Comparison of ENCODE assay signal across 18 cellular contexts in genomic region chr10:126564297-126564888, GRCh38.
"Had no signal": no experiment of that assay in that cellular context is flagged by ENCODE, and none has a peak within 500 bp of the region (broad histone marks: within the 10 kb centered on the region; RNA-seq: fewer than 3 reads in every experiment).

No MANE protein-coding gene starts in this region.

- H3K36me3 Mint-ChIP-seq: natural killer cell; stimulated activated memory B cell treated with anti-CD40 and anti-IgM and Interleukin-4, amounts not matched to agents 10 μg/mL and 1 μg/mL and 100 μg/mL, for 72 hours had no signal

- H3K9me3 ChIP-seq: adrenal gland, mucosa of descending colon, upper lobe of left lung had no signal

- H3K9me3 Mint-ChIP-seq: natural killer cell; T-helper 2 cell treated with Interferon-gamma antibody and Interleukin-4, amounts not matched to agents 5 μg/mL and 100 μg/mL, for 36 hours had no signal

- H3K36me3 ChIP-seq: adrenal gland, upper lobe of left lung had no signal

- H3K4me3 ChIP-seq: adrenal gland, mucosa of descending colon, upper lobe of left lung had no signal

- H3K27me3 ChIP-seq: adrenal gland, upper lobe of left lung had no signal

- H3K27ac ChIP-seq: adrenal gland, upper lobe of left lung had no signal

- ATAC-seq: esophagus mucosa; left lobe of liver; mucosa of descending colon; natural killer cell; right cardiac atrium; stimulated activated memory B cell treated with anti-CD40 and anti-IgM and Interleukin-4, amounts not matched to agents 10 μg/mL and 1 μg/mL and 100 μg/mL, for 72 hours had no signal

- H3K4me1 ChIP-seq: adrenal gland, upper lobe of left lung had no signal

- DNase-seq: activated CD4-positive, alpha-beta memory T cell treated with anti-CD3 and anti-CD28 coated beads, Interleukin-2, amount 10 ng/mL, durations not matched to agents 7 days and 5 days; activated CD4-positive, CD25-positive, alpha-beta regulatory T cell treated with anti-CD3 and anti-CD28 coated beads, Interleukin-2, amount 50 U/mL, for 72 hours; activated CD8-positive, alpha-beta memory T cell treated with anti-CD3 and anti-CD28 coated beads, Interleukin-2, amount 50 U/mL, for 48 hours; activated naive CD4-positive, alpha-beta T cell treated with Interleukin-2 at 50 U/mL for 16 hours; dermis blood vessel endothelial cell; foreskin fibroblast; mammary epithelial cell; mucosa of descending colon; natural killer cell; small intestine; SW 1271; upper lobe of left lung had no signal

- H3K27ac Mint-ChIP-seq: activated CD4-positive, alpha-beta memory T cell treated with anti-CD3 and anti-CD28 coated beads, Interleukin-2, amount 10 ng/mL, durations not matched to agents 7 days and 5 days; natural killer cell; stimulated activated memory B cell treated with anti-CD40 and anti-IgM and Interleukin-4, amounts not matched to agents 10 μg/mL and 1 μg/mL and 100 μg/mL, for 72 hours; T-helper 2 cell treated with Interferon-gamma antibody and Interleukin-4, amounts not matched to agents 5 μg/mL and 100 μg/mL, for 36 hours had no signal
